In the genomic region with DNA sequence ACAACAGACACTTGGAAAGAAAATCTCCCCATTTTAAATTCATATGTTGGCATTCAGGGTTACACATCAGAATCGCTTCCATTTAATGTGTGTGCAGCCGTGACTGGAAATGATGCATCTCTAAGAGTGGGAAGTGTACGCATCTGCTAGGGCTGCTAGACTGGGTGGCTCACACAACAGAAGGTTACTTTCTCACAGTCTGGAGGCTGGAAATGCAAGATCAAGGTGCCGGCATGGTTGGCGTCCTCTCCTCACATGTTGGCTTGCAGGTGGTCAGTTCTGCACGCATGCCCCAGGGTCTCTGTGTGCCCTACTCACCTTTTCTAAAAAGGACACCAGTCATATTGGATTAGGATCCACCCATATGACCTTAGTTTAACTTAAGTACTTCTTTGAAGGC, we compare ENCODE assay signal across 28 cellular contexts.
A peak's percentile ranks its signal among the peaks of the same experiment; 100 is the strongest.
DNase-seq lines count a peak whose midpoint lies in the region; ATAC-seq, FAIRE-seq and TF ChIP-seq lines count a peak whose summit lies in the region.
"Had no signal": no experiment of that assay in that cellular context is flagged by ENCODE, and none has a peak within 500 bp of the region (broad histone marks: within the 10 kb centered on the region; RNA-seq: fewer than 3 reads in every experiment).

No MANE protein-coding gene starts in this region.

- H3K4me2 ChIP-seq in GM23338 = no peak overlapping the region
- no peak overlapping the region for H3K4me2 ChIP-seq in osteoblast (ENCODE audit: insufficient read depth, low read length)
- H3K4me2 ChIP-seq: BLaER1 treated with 17β-estradiol and CSF1 and Interleukin-3, amounts not matched to agents 10 nM and 100 nM had no signal

- H3K36me3 Mint-ChIP-seq in GM23338 (ENCODE audit: low read depth) (no peaks in the 10 kb centered on the region), brain (peaks cover 10% of the 10 kb centered on the region)
- H3K36me3 Mint-ChIP-seq: CD4-positive, alpha-beta memory T cell; CD4-positive, CD25-positive, alpha-beta regulatory T cell; CD8-positive, alpha-beta memory T cell had no signal

- no peaks in the 10 kb centered on the region for H3K9me3 ChIP-seq in pancreas
- no peaks in the 10 kb centered on the region for H3K9me3 ChIP-seq in osteoblast (ENCODE audit: low read depth, low read length)
- H3K9me3 ChIP-seq in ovary = no peaks in the 10 kb centered on the region
- H3K9me3 ChIP-seq: BLaER1 treated with 17β-estradiol and CSF1 and Interleukin-3, amounts not matched to agents 10 nM and 100 nM had no signal

- H3K4me1 ChIP-seq in GM23338 (ENCODE audit: insufficient read depth) = no peaks in the 10 kb centered on the region
- peaks cover 7 to 24% (median 13%) of the 10 kb centered on the region in 3 donors for H3K4me1 ChIP-seq in pancreas
- peaks cover 5% of the 10 kb centered on the region for H3K4me1 ChIP-seq in osteoblast (ENCODE audit: insufficient read depth, low read length)
- no peaks in the 10 kb centered on the region for H3K4me1 ChIP-seq in ovary (ENCODE audit: insufficient read depth)
- H3K4me1 ChIP-seq: BLaER1 treated with 17β-estradiol and CSF1 and Interleukin-3, amounts not matched to agents 10 nM and 100 nM had no signal

- no peak for TF ChIP-seq POLR2A in ovary (IDR thresholded peaks at IDR 0.05)

- TF ChIP-seq EP300 in ovary (IDR thresholded peaks at IDR 0.05) = no peak

- no peaks in the 10 kb centered on the region; the same call in 1 of the 2 replicates for H3K9me2 ChIP-seq in GM23338 (ENCODE audit: insufficient read depth)

- intact Hi-C loops in pancreas (cut with DNase I) (no loop called here), ovary (cut with DNase I) (no loop called here)

- H3K4me1 Mint-ChIP-seq in GM23338 (peaks cover 5% of the 10 kb centered on the region), brain (peaks cover 39% of the 10 kb centered on the region)
- H3K4me1 Mint-ChIP-seq: B cell; CD4-positive, alpha-beta memory T cell; CD4-positive, CD25-positive, alpha-beta regulatory T cell; CD8-positive, alpha-beta memory T cell had no signal

- WGBS in pancreas, 2 donors = 39 to 45% methylated on average over 6 of the region's 6 CpGs
- WGBS in ovary, 3 donors = 97 to 99% (median 98%) methylated on average over 6 of the region's 6 CpGs

- H2AFZ ChIP-seq in GM23338 (peak overlapping the region; percentile 38), osteoblast (ENCODE audit: low read length) (no peak overlapping the region)

- FAIRE-seq in pancreas (lab: Jason Lieb, UNC) = no peak
- FAIRE-seq: A204.1, GM12878, GM12892, GM18507 had no signal

- H3K27ac ChIP-seq in GM23338 (ENCODE audit: low read depth) (no peak overlapping the region), pancreas (peak overlapping the region in 2 of 4 donors; percentile 20 to 58), osteoblast (ENCODE audit: low read depth, low read length) (no peak overlapping the region), ovary (no peak overlapping the region)
- H3K27ac ChIP-seq: BLaER1 treated with 17β-estradiol and CSF1 and Interleukin-3, amounts not matched to agents 10 nM and 100 nM; C4-2B had no signal

- H3F3A ChIP-seq in GM23338 (replicated peaks; ENCODE audit: low read depth) = no peaks in the 10 kb centered on the region

- no peaks in the 10 kb centered on the region for H3K36me3 ChIP-seq in GM23338 (ENCODE audit: insufficient read depth)
- no peaks in the 10 kb centered on the region for H3K36me3 ChIP-seq in pancreas
- H3K36me3 ChIP-seq in osteoblast (ENCODE audit: insufficient read depth, low read length) = no peaks in the 10 kb centered on the region
- no peaks in the 10 kb centered on the region for H3K36me3 ChIP-seq in ovary
- H3K36me3 ChIP-seq: BLaER1 treated with 17β-estradiol and CSF1 and Interleukin-3, amounts not matched to agents 10 nM and 100 nM had no signal

- H4K20me1 ChIP-seq in GM23338 (replicated peaks; ENCODE audit: insufficient read depth) (no peaks in the 10 kb centered on the region), osteoblast (ENCODE audit: insufficient read depth, low read length) (no peaks in the 10 kb centered on the region)
- H4K20me1 ChIP-seq: BLaER1 treated with 17β-estradiol and CSF1 and Interleukin-3, amounts not matched to agents 10 nM and 100 nM had no signal

- no peaks in the 10 kb centered on the region for H3K79me2 ChIP-seq in GM23338 (replicated peaks; ENCODE audit: insufficient read depth)
- no peaks in the 10 kb centered on the region for H3K79me2 ChIP-seq in osteoblast (ENCODE audit: insufficient read depth, low read length)

- no peaks in the 10 kb centered on the region for H3K9me3 Mint-ChIP-seq in GM23338
- H3K9me3 Mint-ChIP-seq in brain = peaks cover 0 to 4% (median 0%) of the 10 kb centered on the region in 5 experiments

- DNase-seq in Ammon's horn (ENCODE audit: low spot score) (peak; percentile 31), GM23338 (ENCODE audit: low spot score) (no peak), pancreas (peak in 4 of 6 donors; percentile 54 to 80 (median 63)), NCI-H146 (lab: John Stamatoyannopoulos, UW) (no peak), osteoblast (ENCODE audit: insufficient read length, low spot score, missing footprints) (no peak), CD1c-positive myeloid dendritic cell (ENCODE audit: extremely low spot score) (no peak), ovary (no peak)
- DNase-seq: 8988T; ACHN; CD4-positive, alpha-beta memory T cell; CD4-positive, CD25-positive, alpha-beta regulatory T cell; CD8-positive, alpha-beta memory T cell; COR-L47; DMS 273 treated with DMSO at 0.1 percent for 48 hours; DMS153; DMS53; DMS79; DND-41; EL; GDM1 had no signal

- H3K27ac Mint-ChIP-seq in GM23338 (no peak overlapping the region), brain (peak overlapping the region in 3 of 5 experiments; percentile 19 to 93 (median 57))
- H3K27ac Mint-ChIP-seq: B cell; CD4-positive, alpha-beta memory T cell; CD4-positive, CD25-positive, alpha-beta regulatory T cell had no signal

- ATAC-seq in GM23338 = no peak
- ATAC-seq in pancreas = peak; percentile 81 to 90 (median 87)
- ATAC-seq: GM12878 had no signal

- H3K4me3 Mint-ChIP-seq in GM23338 (no peak overlapping the region), brain (no peak overlapping the region)
- H3K4me3 Mint-ChIP-seq: B cell; CD4-positive, alpha-beta memory T cell; CD4-positive, CD25-positive, alpha-beta regulatory T cell; CD8-positive, alpha-beta memory T cell had no signal

- H3K27me3 Mint-ChIP-seq in GM23338 (ENCODE audit: insufficient read depth, low read depth, poor library complexity) (no peaks in the 10 kb centered on the region), brain (no peaks in the 10 kb centered on the region)
- H3K27me3 Mint-ChIP-seq: CD4-positive, alpha-beta memory T cell; CD4-positive, CD25-positive, alpha-beta regulatory T cell; CD8-positive, alpha-beta memory T cell had no signal

- TF ChIP-seq CTCF in GM23338 (conservative IDR thresholded peaks at IDR 0.05; ENCODE audit: low read depth in 2 of 2) (no peak), brain (conservative IDR thresholded peaks at IDR 0.05) (no peak), pancreas (IDR thresholded peaks at IDR 0.05) (no peak), osteoblast (IDR thresholded peaks at IDR 0.05; ENCODE audit: extremely low read depth, low read depth, low read length) (no peak), ovary (IDR thresholded peaks at IDR 0.05) (no peak)

- no peaks in the 10 kb centered on the region for H3K27me3 ChIP-seq in GM23338 (ENCODE audit: insufficient read depth)
- H3K27me3 ChIP-seq in pancreas = no peaks in the 10 kb centered on the region
- H3K27me3 ChIP-seq in osteoblast (ENCODE audit: insufficient read depth, low read length) = no peaks in the 10 kb centered on the region
- no peaks in the 10 kb centered on the region for H3K27me3 ChIP-seq in ovary
- H3K27me3 ChIP-seq: BLaER1 treated with 17β-estradiol and CSF1 and Interleukin-3, amounts not matched to agents 10 nM and 100 nM had no signal

- H3K4me3 ChIP-seq in GM23338 = no peak overlapping the region
- no peak overlapping the region for H3K4me3 ChIP-seq in pancreas
- H3K4me3 ChIP-seq in osteoblast (ENCODE audit: insufficient read depth, low read length) = no peak overlapping the region
- H3K4me3 ChIP-seq in ovary = no peak overlapping the region
- H3K4me3 ChIP-seq: BLaER1 treated with 17β-estradiol and CSF1 and Interleukin-3, amounts not matched to agents 10 nM and 100 nM; GM12878 had no signal

TF ChIP-seq in GM23338, 12 proteins besides CTCF, POLR2A, EP300 and RAD21:
- TF ChIP-seq, protein P1, sequence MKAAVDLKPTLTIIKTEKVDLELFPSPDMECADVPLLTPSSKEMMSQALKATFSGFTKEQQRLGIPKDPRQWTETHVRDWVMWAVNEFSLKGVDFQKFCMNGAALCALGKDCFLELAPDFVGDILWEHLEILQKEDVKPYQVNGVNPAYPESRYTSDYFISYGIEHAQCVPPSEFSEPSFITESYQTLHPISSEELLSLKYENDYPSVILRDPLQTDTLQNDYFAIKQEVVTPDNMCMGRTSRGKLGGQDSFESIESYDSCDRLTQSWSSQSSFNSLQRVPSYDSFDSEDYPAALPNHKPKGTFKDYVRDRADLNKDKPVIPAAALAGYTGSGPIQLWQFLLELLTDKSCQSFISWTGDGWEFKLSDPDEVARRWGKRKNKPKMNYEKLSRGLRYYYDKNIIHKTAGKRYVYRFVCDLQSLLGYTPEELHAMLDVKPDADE (IDR thresholded peaks at IDR 0.05) = no peak

Comparison
In these comparisons a context has a peak if more than half of its experiments do, and no peak if none do; other contexts are left out.
1. DNase-seq: peak in Ammon's horn (single experiment) and pancreas (4 of 6); none in GM23338 (single experiment), NCI-H146 (single experiment), osteoblast (single experiment), CD1c-positive myeloid dendritic cell (single experiment) and ovary (0 of 5).